Comparison of ENCODE assay signal across 26 cellular contexts in the genomic region with DNA sequence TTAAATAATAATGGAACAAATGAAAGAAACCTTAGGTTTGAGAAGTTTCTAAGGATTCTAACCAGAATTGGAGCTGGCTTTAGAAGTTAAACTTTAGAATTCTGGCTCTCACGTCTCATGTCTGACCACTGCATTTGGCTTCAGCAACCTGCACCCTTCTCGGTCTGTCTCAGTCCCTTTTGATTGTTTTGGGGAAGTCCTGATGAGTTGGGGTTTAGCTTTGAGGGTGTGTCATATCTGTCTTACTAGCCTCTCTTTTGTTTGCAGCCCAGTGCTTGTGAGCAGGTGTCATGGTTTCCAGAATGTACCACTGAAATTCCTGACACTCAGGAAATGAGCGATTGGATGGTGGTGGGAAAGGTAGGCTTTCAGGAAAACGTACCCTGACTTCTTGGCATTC.
"Had no signal": no experiment of that assay in that cellular context is flagged by ENCODE, and none has a peak within 500 bp of the region (broad histone marks: within the 10 kb centered on the region; RNA-seq: fewer than 3 reads in every experiment).

No MANE protein-coding gene starts in this region.

- DNase-seq: activated CD4-positive, alpha-beta T cell treated with anti-CD3 and anti-CD28 coated beads for 4 hours; activated CD4-positive, alpha-beta T cell treated with anti-CD3 and anti-CD28 coated beads, Interleukin-2, amount 50 U/mL, for 1 hour; activated CD8-positive, alpha-beta T cell treated with anti-CD3 and anti-CD28 coated beads for 36 hours; activated gamma-delta T cell; activated naive CD4-positive, alpha-beta T cell treated with Interleukin-2 at 50 U/mL for 16 hours; activated T-cell treated with anti-CD3 and anti-CD28 coated beads for 4 hours; activated T-cell treated with anti-CD3 and anti-CD28 coated beads, Interleukin-2, amount 50 U/mL, for 4 hours; amniotic stem cell; aorta; brain microvascular endothelial cell; MM.1S; MV-4-11; NCI-H1092; NCI-H1436 treated with DMSO at 0.1 percent for 48 hours; NCI-H2029; NCI-H345; NCI-H524 treated with DMSO at 0.1 percent for 48 hours; SHP77; SK-N-SH had no signal

- ATAC-seq: activated CD4-positive, CD25-positive, alpha-beta regulatory T cell treated with anti-CD3 and anti-CD28 coated beads, Interleukin-2, amount 50 U/mL, for 24 hours; activated CD8-positive, alpha-beta T cell treated with anti-CD3 and anti-CD28 coated beads for 36 hours; activated T-cell treated with anti-CD3 and anti-CD28 coated beads, Interleukin-2, amount 50 U/mL, for 4 hours; Panc1; WTC11 had no signal

- H3K4me1 Mint-ChIP-seq: WTC11 had no signal

- H3K27me3 Mint-ChIP-seq: activated CD8-positive, alpha-beta T cell treated with anti-CD3 and anti-CD28 coated beads for 36 hours; central memory CD8-positive, alpha-beta T cell had no signal

- H3K27ac Mint-ChIP-seq: activated CD8-positive, alpha-beta T cell treated with anti-CD3 and anti-CD28 coated beads for 36 hours; activated naive CD4-positive, alpha-beta T cell treated with anti-CD3 and anti-CD28 coated beads, Interleukin-2, amount 50 U/mL, for 72 hours; T-helper 1 cell treated with Interleukin-12 subunit alpha and Interleukin-12 subunit beta and Interleukin-4 antibody, amounts not matched to agents 30 μg/mL and 1 μg/mL, for 36 hours; T-helper 2 cell treated with Interferon-gamma antibody and Interleukin-4, amounts not matched to agents 5 μg/mL and 100 μg/mL, for 36 hours; WTC11 had no signal

- H3K9me3 Mint-ChIP-seq: activated CD8-positive, alpha-beta T cell treated with anti-CD3 and anti-CD28 coated beads for 36 hours; activated naive CD4-positive, alpha-beta T cell treated with anti-CD3 and anti-CD28 coated beads, Interleukin-2, amount 50 U/mL, for 72 hours; activated T-cell treated with anti-CD3 and anti-CD28 coated beads, Interleukin-2, amount 50 U/mL, for 4 hours; central memory CD8-positive, alpha-beta T cell; T-helper 1 cell treated with Interleukin-12 subunit alpha and Interleukin-12 subunit beta and Interleukin-4 antibody, amounts not matched to agents 30 μg/mL and 1 μg/mL, for 36 hours; T-helper 2 cell treated with Interferon-gamma antibody and Interleukin-4, amounts not matched to agents 5 μg/mL and 100 μg/mL, for 36 hours; WTC11 had no signal

- H3K4me3 Mint-ChIP-seq: activated CD8-positive, alpha-beta T cell treated with anti-CD3 and anti-CD28 coated beads for 36 hours; activated T-cell treated with anti-CD3 and anti-CD28 coated beads, Interleukin-2, amount 50 U/mL, for 4 hours; central memory CD8-positive, alpha-beta T cell; T-helper 1 cell treated with Interleukin-12 subunit alpha and Interleukin-12 subunit beta and Interleukin-4 antibody, amounts not matched to agents 30 μg/mL and 1 μg/mL, for 36 hours; T-helper 2 cell treated with Interferon-gamma antibody and Interleukin-4, amounts not matched to agents 5 μg/mL and 100 μg/mL, for 36 hours; WTC11 had no signal
